In genomic region chr12:128810182-128811127, GRCh38 we compare ENCODE assay signal across 8 cellular contexts. TPM values are rescaled to one million over a fixed set of nuclear protein-coding genes. Genes with fewer than 3 reads are reported as not detected.
DNase-seq lines count a peak whose midpoint lies in the region; ATAC-seq and TF ChIP-seq lines count a peak whose summit lies in the region.

No MANE protein-coding gene starts in this region.

- intact Hi-C loops in OCI-LY7 (cut with micrococcal nuclease; ENCODE audit: unreplicated experiment) = no loop called here

- H3K27me3 Mint-ChIP-seq in stimulated activated naive CD8-positive, alpha-beta T cell treated with anti-CD3 and anti-CD28 coated beads, Interleukin-15, Interleukin-2, amounts not matched to agents 100 ng/mL and 50 ng/mL, for 24 hours = no peaks in the 10 kb centered on the region

- ATAC-seq in HG02642 (IDR thresholded peaks at IDR 0.05; ENCODE audit: poor library complexity, unreplicated experiment) = peak; percentile 93

- H3K4me3 ChIP-seq in OCI-LY7 (ENCODE audit: low read depth, low read length, poor library complexity, severe bottlenecking) (peak overlapping the region; percentile 36), cardiac muscle cell (no peak overlapping the region)

- H3K27me3 ChIP-seq in cardiac muscle cell = no peaks in the 10 kb centered on the region

- peaks cover 32% of the 10 kb centered on the region; the same call in 1 of the 2 replicates for H4K20me1 ChIP-seq in OCI-LY7 (ENCODE audit: insufficient read depth, low read length)

- H3K9me3 ChIP-seq in OCI-LY7 (ENCODE audit: low read length) = no peaks in the 10 kb centered on the region
- H3K9me3 ChIP-seq in cardiac muscle cell (ENCODE audit: low read depth) = no peaks in the 10 kb centered on the region

- peak; percentile 33 for DNase-seq in activated CD4-positive, alpha-beta T cell treated with anti-CD3 and anti-CD28 coated beads for 48 hours
- no peak for DNase-seq in activated CD4-positive, alpha-beta T cell treated with anti-CD3 and anti-CD28 coated beads, Interleukin-2, amount 50 U/mL, for 4 hours
- DNase-seq in OCI-LY7 (ENCODE audit: low spot score) (peak; percentile 33), cardiac muscle cell (ENCODE audit: low read depth in 1 of 2, low spot score in 1 of 2) (no peak), NCI-H1105 (lab: John Stamatoyannopoulos, UW) (no peak)
- no peak for DNase-seq in stimulated activated CD4-positive, alpha-beta T cell treated with anti-CD3 and anti-CD28 coated beads, Interleukin-2, amount 100 ng/mL, for 24 hours

- H3K4me2 ChIP-seq in OCI-LY7 (ENCODE audit: low read length) = peak overlapping the region; percentile 64

- H3K27ac ChIP-seq in OCI-LY7 (ENCODE audit: low read depth, low read length, poor library complexity, severe bottlenecking) = peak overlapping the region; percentile 33
- peak overlapping the region; percentile 73 for H3K27ac ChIP-seq in cardiac muscle cell

- H3K36me3 ChIP-seq in OCI-LY7 (ENCODE audit: insufficient read depth, low read length) = peaks cover 98% of the 10 kb centered on the region
- H3K36me3 ChIP-seq in cardiac muscle cell = peaks cover 6% of the 10 kb centered on the region

- H2AFZ ChIP-seq in OCI-LY7 (ENCODE audit: low read length) = no peak overlapping the region

- H3K79me2 ChIP-seq in OCI-LY7 (ENCODE audit: insufficient read depth, low read depth, low read length) = peaks cover 89% of the 10 kb centered on the region

- POLR2A ChIA-PET in OCI-LY7 (lab: Charles Lee) = interaction anchor here (0.6 to 2.5 kb wide), 9 partner anchors 10 to 447 kb away, joined by 3 to 34 read pairs (median 7); partner anchors contain the start of gene SLC15A4

- no TSS peak for BruUV-seq in OCI-LY7 (replicated peaks; lab: Mats Ljungman, UMichigan)

- peak overlapping the region; percentile 41 for H3K27ac Mint-ChIP-seq in stimulated activated naive CD8-positive, alpha-beta T cell treated with anti-CD3 and anti-CD28 coated beads, Interleukin-15, Interleukin-2, amounts not matched to agents 100 ng/mL and 50 ng/mL, for 24 hours

- H3K4me1 ChIP-seq in OCI-LY7 (ENCODE audit: insufficient read depth, low read length, poor library complexity, severe bottlenecking) (peaks cover 31% of the 10 kb centered on the region), cardiac muscle cell (ENCODE audit: low read depth) (peaks cover 4% of the 10 kb centered on the region)

- H3K4me1 Mint-ChIP-seq in stimulated activated naive CD8-positive, alpha-beta T cell treated with anti-CD3 and anti-CD28 coated beads, Interleukin-15, Interleukin-2, amounts not matched to agents 100 ng/mL and 50 ng/mL, for 24 hours (ENCODE audit: low read depth) = peaks cover 54% of the 10 kb centered on the region

- H3K9me3 Mint-ChIP-seq in stimulated activated naive CD8-positive, alpha-beta T cell treated with anti-CD3 and anti-CD28 coated beads, Interleukin-15, Interleukin-2, amounts not matched to agents 100 ng/mL and 50 ng/mL, for 24 hours = no peaks in the 10 kb centered on the region

- H3K9me2 ChIP-seq in OCI-LY7 (ENCODE audit: insufficient read depth, low read length) = no peaks in the 10 kb centered on the region

- CTCF ChIA-PET in OCI-LY7 (lab: Charles Lee; ENCODE audit: unreplicated experiment) = interaction anchor here (0.7 to 1.4 kb wide), 5 partner anchors 9 to 14 kb away, joined by 3 to 5 read pairs (median 4); no protein-coding TSS in a partner anchor

- TF ChIP-seq CTCF in OCI-LY7 (conservative IDR thresholded peaks at IDR 0.05; ENCODE audit: low read length) (no peak), cardiac muscle cell (IDR thresholded peaks at IDR 0.05; ENCODE audit: low read depth, low read length) (no peak)

- peaks cover 73% of the 10 kb centered on the region for H3K36me3 Mint-ChIP-seq in stimulated activated naive CD8-positive, alpha-beta T cell treated with anti-CD3 and anti-CD28 coated beads, Interleukin-15, Interleukin-2, amounts not matched to agents 100 ng/mL and 50 ng/mL, for 24 hours (ENCODE audit: low read depth)

- H3K4me3 Mint-ChIP-seq in stimulated activated naive CD8-positive, alpha-beta T cell treated with anti-CD3 and anti-CD28 coated beads, Interleukin-15, Interleukin-2, amounts not matched to agents 100 ng/mL and 50 ng/mL, for 24 hours = peak overlapping the region; percentile 32

RNA-seq across cellular contexts. Expression of gene SLC15A4, which starts 13.3 kb away (rescaled TPM):
- 46.7 and 53.3 TPM in 2 replicates for total RNA-seq in OCI-LY7 (2014; rRNA removed; shearing (Covaris generic))
- 72.8 and 87.3 TPM in 2 replicates for total RNA-seq in OCI-LY7 (2022)
- total RNA-seq in cardiac muscle cell = 29.4 and 39.4 TPM in 2 replicates
- polyA plus RNA-seq in cardiac muscle cell = 18.3 and 27.2 TPM in 2 replicates

RNA-seq across cellular contexts. Expression of gene GLT1D1, which starts 42.8 kb away (rescaled TPM):
- total RNA-seq in OCI-LY7 (2014; rRNA removed; shearing (Covaris generic)) = not detected in 2 replicates
- total RNA-seq in OCI-LY7 (2022) (0.32 and 0.41 TPM in 2 replicates), cardiac muscle cell (1.4 and 2.7 TPM in 2 replicates)
- polyA plus RNA-seq in cardiac muscle cell = 0.83 and 4.1 TPM in 2 replicates

Comparison
In these comparisons a context has a peak if more than half of its experiments do, and no peak if none do; other contexts are left out.
1. DNase-seq: peak in activated CD4-positive, alpha-beta T cell treated with anti-CD3 and anti-CD28 coated beads for 48 hours (single experiment) and OCI-LY7 (single experiment); none in activated CD4-positive, alpha-beta T cell treated with anti-CD3 and anti-CD28 coated beads, Interleukin-2, amount 50 U/mL, for 4 hours (0 of 2), cardiac muscle cell (0 of 2), stimulated activated CD4-positive, alpha-beta T cell treated with anti-CD3 and anti-CD28 coated beads, Interleukin-2, amount 100 ng/mL, for 24 hours (0 of 2) and NCI-H1105 (single experiment).